In genomic region chr18:54983041-54983686, GRCh38 we compare ENCODE assay signal across 9 cellular contexts. TPM values are rescaled to one million over a fixed set of nuclear protein-coding genes. Genes with fewer than 3 reads are reported as not detected.
DNase-seq lines count a peak whose midpoint lies in the region; ATAC-seq, FAIRE-seq and TF ChIP-seq lines count a peak whose summit lies in the region.
"Had no signal": no experiment of that assay in that cellular context is flagged by ENCODE, and none has a peak within 500 bp of the region (broad histone marks: within the 10 kb centered on the region; RNA-seq: fewer than 3 reads in every experiment).

No MANE protein-coding gene starts in this region.

- H3K27ac Mint-ChIP-seq in natural killer cell (no peak overlapping the region), T-cell (no peak overlapping the region)
- H3K27ac Mint-ChIP-seq: activated naive CD8-positive, alpha-beta T cell had no signal

- DNase-seq in KG1 (lab: John Stamatoyannopoulos, UW), result peak; percentile 8
- peak; percentile 66 for DNase-seq in RPMI7951 (ENCODE audit: low read depth)
- DNase-seq in epithelial cell of esophagus (ENCODE audit: low read depth), result peak; percentile 67
- DNase-seq in natural killer cell, result no peak
- no peak for DNase-seq in stimulated activated CD4-positive, alpha-beta T cell treated with anti-CD3 and anti-CD28 coated beads, Interleukin-2, amount 100 ng/mL, for 24 hours
- no peak for DNase-seq in T-cell

- H3K36me3 Mint-ChIP-seq in natural killer cell (no peaks in the 10 kb centered on the region), T-cell (no peaks in the 10 kb centered on the region)
- H3K36me3 Mint-ChIP-seq: activated naive CD8-positive, alpha-beta T cell had no signal

- peak; percentile 68 for FAIRE-seq in G401.6 (lab: Jason Lieb, UNC)

- H3K4me3 ChIP-seq in epithelial cell of esophagus (ENCODE audit: low read length), result no peak overlapping the region

- ATAC-seq in GM21447 (IDR thresholded peaks at IDR 0.05; ENCODE audit: unreplicated experiment) (peak; percentile 66), natural killer cell (peak; percentile 61 to 75 (median 66)), T-cell (replicated peaks in 1 of 4) (no peak)

- CTCF ChIA-PET in T-cell (lab: Charles Lee), result interaction anchor here (0.6 to 2.2 kb wide), 15 partner anchors 8 to 590 kb away, joined by 3 to 10 read pairs (median 4); no protein-coding TSS in a partner anchor

- H3K4me3 Mint-ChIP-seq in natural killer cell (no peak overlapping the region), T-cell (no peak overlapping the region)
- H3K4me3 Mint-ChIP-seq: activated naive CD8-positive, alpha-beta T cell had no signal

- H3K9me3 Mint-ChIP-seq in natural killer cell (no peaks in the 10 kb centered on the region), T-cell (no peaks in the 10 kb centered on the region)

- peaks cover 0 to 4% of the 10 kb centered on the region in 2 donors for H3K4me1 Mint-ChIP-seq in natural killer cell
- no peaks in the 10 kb centered on the region for H3K4me1 Mint-ChIP-seq in T-cell

- POLR2A ChIA-PET in T-cell (lab: Charles Lee), result no interaction called here

- H3K27me3 Mint-ChIP-seq in natural killer cell (ENCODE audit: low read depth in 2 of 2) (peaks cover 0 to 8% of the 10 kb centered on the region in 2 donors), T-cell (peaks cover 6% of the 10 kb centered on the region in 2 donors)

- TF ChIP-seq CTCF in epithelial cell of esophagus (IDR thresholded peaks at IDR 0.05; ENCODE audit: insufficient read depth, low read depth, low read length, missing control alignments) (peak; percentile 62), natural killer cell (IDR thresholded peaks at IDR 0.05) (peak; percentile 82)

- intact Hi-C loops in natural killer cell (cut with micrococcal nuclease), result loop anchor here (1.0 to 2.0 kb wide), 4 partner anchors 304 to 591 kb away; no protein-coding TSS in a partner anchor

RNA-seq across cellular contexts. Expression of gene CCDC68, which starts 23.9 kb away (rescaled TPM):
- total RNA-seq in RPMI7951 (2014; rRNA removed; shearing (Covaris generic)), result 0.12 and 0.29 TPM in 2 replicates
- total RNA-seq in natural killer cell (not detected), T-cell (under 1 TPM in 1 of 5 donors, not detected in 4; 0.13 TPM)

Comparison
In these comparisons a context has a peak if more than half of its experiments do, and no peak if none do; other contexts are left out.
1. ATAC-seq: peak in GM21447 (single experiment) and natural killer cell (3 of 3); none in T-cell (0 of 4).
2. DNase-seq: peak in KG1 (single experiment), RPMI7951 (single experiment) and epithelial cell of esophagus (single experiment); none in natural killer cell (single experiment), stimulated activated CD4-positive, alpha-beta T cell treated with anti-CD3 and anti-CD28 coated beads, Interleukin-2, amount 100 ng/mL, for 24 hours (0 of 2) and T-cell (0 of 34).